In the genomic region with DNA sequence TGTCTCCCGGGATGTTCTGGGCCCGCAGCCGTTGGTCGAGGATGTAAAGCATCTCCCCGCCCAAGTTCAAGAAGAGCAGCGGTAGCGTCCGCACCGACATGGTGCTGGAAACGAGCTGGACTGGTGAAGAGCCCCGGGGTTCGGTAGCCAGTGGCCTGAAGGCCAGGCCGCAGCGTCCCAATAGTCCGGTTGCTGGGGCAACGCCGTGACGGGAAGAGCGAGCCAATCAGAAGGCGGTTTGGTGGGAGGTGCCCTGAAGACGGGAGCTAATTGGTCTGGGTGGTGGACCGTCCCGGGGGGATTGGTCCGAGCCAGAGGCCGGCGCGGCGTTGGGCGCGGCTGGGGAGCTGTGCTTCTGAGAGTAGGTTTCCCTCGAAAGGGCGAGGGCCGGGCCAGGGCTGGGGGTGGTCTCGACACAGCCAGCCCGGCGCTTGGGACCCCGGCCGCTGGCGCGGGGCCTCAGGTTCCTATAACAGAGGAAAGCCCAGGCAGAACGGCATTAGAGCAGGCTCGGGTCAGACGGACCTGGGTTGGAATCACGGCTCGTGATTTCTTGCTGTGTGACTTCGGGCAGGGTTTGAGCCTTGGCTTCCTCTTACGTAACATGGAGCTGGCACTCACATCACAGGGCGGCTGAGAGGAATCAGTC, we compare ENCODE assay signal across 1 cellular context.
TF ChIP-seq lines count a peak whose summit lies in the region.

OSCP1 (minus strand) TSS at position 182 of the 649 bp plus-strand sequence; CDS start at position 100, 82 bp downstream.

TF ChIP-seq in HepG2, 621 proteins besides CTCF, POLR2A, EP300 and RAD21 (continued from another document and continues in another):
- peak; percentile 32 for TF ChIP-seq HNRNPLL (IDR thresholded peaks at IDR 0.05; ENCODE audit: low read depth, low read length, poor library complexity, severe bottlenecking)
- TF ChIP-seq, protein P1, sequence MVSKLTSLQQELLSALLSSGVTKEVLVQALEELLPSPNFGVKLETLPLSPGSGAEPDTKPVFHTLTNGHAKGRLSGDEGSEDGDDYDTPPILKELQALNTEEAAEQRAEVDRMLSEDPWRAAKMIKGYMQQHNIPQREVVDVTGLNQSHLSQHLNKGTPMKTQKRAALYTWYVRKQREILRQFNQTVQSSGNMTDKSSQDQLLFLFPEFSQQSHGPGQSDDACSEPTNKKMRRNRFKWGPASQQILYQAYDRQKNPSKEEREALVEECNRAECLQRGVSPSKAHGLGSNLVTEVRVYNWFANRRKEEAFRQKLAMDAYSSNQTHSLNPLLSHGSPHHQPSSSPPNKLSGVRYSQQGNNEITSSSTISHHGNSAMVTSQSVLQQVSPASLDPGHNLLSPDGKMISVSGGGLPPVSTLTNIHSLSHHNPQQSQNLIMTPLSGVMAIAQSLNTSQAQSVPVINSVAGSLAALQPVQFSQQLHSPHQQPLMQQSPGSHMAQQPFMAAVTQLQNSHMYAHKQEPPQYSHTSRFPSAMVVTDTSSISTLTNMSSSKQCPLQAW (CRISPR knock-in tag; IDR thresholded peaks at IDR 0.05): peak; percentile 56
- peak; percentile 46; the same call in 1 of the 2 replicates for TF ChIP-seq THAP9 (CRISPR knock-in tag; IDR thresholded peaks at IDR 0.05; ENCODE audit: borderline replicate concordance)
- 0 out of 2 replicates have a peak, but pooled peaks have one; percentile 64 for TF ChIP-seq ZNF678 (CRISPR knock-in tag; IDR thresholded peaks at IDR 0.05)
- TF ChIP-seq ZNF883 (CRISPR knock-in tag; IDR thresholded peaks at IDR 0.05; ENCODE audit: not compliant biosample characterization): peak; percentile 82
- TF ChIP-seq MEIS2 (CRISPR knock-in tag; IDR thresholded peaks at IDR 0.05): peak; percentile 43; the same call in 1 of the 2 replicates
- no peak for TF ChIP-seq ZNF24 (IDR thresholded peaks at IDR 0.05)
- TF ChIP-seq ZNF431 (CRISPR knock-in tag; IDR thresholded peaks at IDR 0.05; ENCODE audit: borderline replicate concordance, low read depth): no peak
- peak; percentile 46; the same call in 1 of the 2 replicates for TF ChIP-seq ZNF569 (CRISPR knock-in tag; IDR thresholded peaks at IDR 0.05; ENCODE audit: borderline replicate concordance)
- no peak for TF ChIP-seq ETV6 (CRISPR knock-in tag; conservative IDR thresholded peaks at IDR 0.05)
- TF ChIP-seq ZNF264 (CRISPR knock-in tag; IDR thresholded peaks at IDR 0.05): 0 out of 2 replicates have a peak, but pooled peaks have one; percentile 58
- peak; percentile 34; the same call in 1 of the 2 replicates for TF ChIP-seq ZNF782 (CRISPR knock-in tag; IDR thresholded peaks at IDR 0.05; ENCODE audit: borderline replicate concordance)
- peak; percentile 62; the same call in 1 of the 2 replicates for TF ChIP-seq TMF1 (CRISPR knock-in tag; IDR thresholded peaks at IDR 0.05; ENCODE audit: low read depth)
- 0 out of 2 replicates have a peak, but pooled peaks have one; percentile 28 for TF ChIP-seq ZNF256 (CRISPR knock-in tag; conservative IDR thresholded peaks at IDR 0.05)
- peak; percentile 77; the same call in 1 of the 2 replicates for TF ChIP-seq ZNF367 (CRISPR knock-in tag; IDR thresholded peaks at IDR 0.05; ENCODE audit: borderline replicate concordance)
- TF ChIP-seq, protein P2, sequence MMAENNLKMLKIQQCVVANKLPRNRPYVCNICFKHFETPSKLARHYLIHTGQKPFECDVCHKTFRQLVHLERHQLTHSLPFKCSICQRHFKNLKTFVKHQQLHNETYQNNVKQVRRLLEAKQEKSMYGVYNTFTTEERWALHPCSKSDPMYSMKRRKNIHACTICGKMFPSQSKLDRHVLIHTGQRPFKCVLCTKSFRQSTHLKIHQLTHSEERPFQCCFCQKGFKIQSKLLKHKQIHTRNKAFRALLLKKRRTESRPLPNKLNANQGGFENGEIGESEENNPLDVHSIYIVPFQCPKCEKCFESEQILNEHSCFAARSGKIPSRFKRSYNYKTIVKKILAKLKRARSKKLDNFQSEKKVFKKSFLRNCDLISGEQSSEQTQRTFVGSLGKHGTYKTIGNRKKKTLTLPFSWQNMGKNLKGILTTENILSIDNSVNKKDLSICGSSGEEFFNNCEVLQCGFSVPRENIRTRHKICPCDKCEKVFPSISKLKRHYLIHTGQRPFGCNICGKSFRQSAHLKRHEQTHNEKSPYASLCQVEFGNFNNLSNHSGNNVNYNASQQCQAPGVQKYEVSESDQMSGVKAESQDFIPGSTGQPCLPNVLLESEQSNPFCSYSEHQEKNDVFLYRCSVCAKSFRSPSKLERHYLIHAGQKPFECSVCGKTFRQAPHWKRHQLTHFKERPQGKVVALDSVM (CRISPR knock-in tag; IDR thresholded peaks at IDR 0.05): no peak
- TF ChIP-seq, protein P3, sequence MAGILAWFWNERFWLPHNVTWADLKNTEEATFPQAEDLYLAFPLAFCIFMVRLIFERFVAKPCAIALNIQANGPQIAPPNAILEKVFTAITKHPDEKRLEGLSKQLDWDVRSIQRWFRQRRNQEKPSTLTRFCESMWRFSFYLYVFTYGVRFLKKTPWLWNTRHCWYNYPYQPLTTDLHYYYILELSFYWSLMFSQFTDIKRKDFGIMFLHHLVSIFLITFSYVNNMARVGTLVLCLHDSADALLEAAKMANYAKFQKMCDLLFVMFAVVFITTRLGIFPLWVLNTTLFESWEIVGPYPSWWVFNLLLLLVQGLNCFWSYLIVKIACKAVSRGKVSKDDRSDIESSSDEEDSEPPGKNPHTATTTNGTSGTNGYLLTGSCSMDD (CRISPR knock-in tag; IDR thresholded peaks at IDR 0.05): no peak
- TF ChIP-seq KMT2A (CRISPR knock-in tag; IDR thresholded peaks at IDR 0.05): peak; percentile 62; the same call in 1 of the 2 replicates
- TF ChIP-seq ASH2L (IDR thresholded peaks at IDR 0.05; ENCODE audit: insufficient read length, low read depth, low read length): no peak
- no peak for TF ChIP-seq ZNF552 (CRISPR knock-in tag; IDR thresholded peaks at IDR 0.05; ENCODE audit: borderline replicate concordance)
- no peak for TF ChIP-seq ONECUT2 (CRISPR knock-in tag; IDR thresholded peaks at IDR 0.05)
- peak; percentile 65; the same call in 1 of the 2 replicates for TF ChIP-seq ZSCAN20 (CRISPR knock-in tag; IDR thresholded peaks at IDR 0.05; ENCODE audit: borderline replicate concordance)
- TF ChIP-seq ZSCAN12 (CRISPR knock-in tag; IDR thresholded peaks at IDR 0.05): peak; percentile 65; the same call in 1 of the 2 replicates
- TF ChIP-seq, protein P4, sequence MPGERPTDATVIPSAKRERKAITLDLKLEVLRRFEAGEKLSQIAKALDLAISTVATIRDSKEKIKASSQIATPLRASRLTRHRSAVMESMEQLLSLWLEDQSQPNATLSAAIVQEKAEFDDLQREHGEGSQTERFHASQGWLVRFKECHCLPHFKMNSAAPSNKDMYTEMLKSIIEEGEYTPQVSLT (CRISPR knock-in tag; IDR thresholded peaks at IDR 0.05; ENCODE audit: borderline replicate concordance, low read depth): no peak
- TF ChIP-seq ZBED4 (CRISPR knock-in tag; IDR thresholded peaks at IDR 0.05; ENCODE audit: borderline replicate concordance): 0 out of 2 replicates have a peak, but pooled peaks have one; percentile 13
- no peak for TF ChIP-seq ZNF160 (CRISPR knock-in tag; IDR thresholded peaks at IDR 0.05)
- TF ChIP-seq HMG20A (CRISPR knock-in tag; IDR thresholded peaks at IDR 0.05; ENCODE audit: borderline replicate concordance): no peak
- peak; percentile 24; the same call in 1 of the 2 replicates for TF ChIP-seq IRF9 (CRISPR knock-in tag; IDR thresholded peaks at IDR 0.05; ENCODE audit: borderline replicate concordance)
- no peak for TF ChIP-seq DNMT3B (CRISPR knock-in tag; conservative IDR thresholded peaks at IDR 0.05)
- TF ChIP-seq SUZ12 (IDR thresholded peaks at IDR 0.05; ENCODE audit: low read depth, low read length): no peak
- peak; percentile 48; the same call in 1 of the 2 replicates for TF ChIP-seq DR1 (CRISPR knock-in tag; IDR thresholded peaks at IDR 0.05)
- TF ChIP-seq BORCS8-MEF2B (CRISPR knock-in tag; IDR thresholded peaks at IDR 0.05): no peak; the same call in 1 of the 2 replicates
- TF ChIP-seq NCOA2 (CRISPR knock-in tag; IDR thresholded peaks at IDR 0.05): no peak
- TF ChIP-seq ZNF75D (CRISPR knock-in tag; IDR thresholded peaks at IDR 0.05; ENCODE audit: borderline replicate concordance): 0 out of 2 replicates have a peak, but pooled peaks have one; percentile 66
- TF ChIP-seq ZNF879 (CRISPR knock-in tag; IDR thresholded peaks at IDR 0.05): peak; percentile 97
- TF ChIP-seq IKZF4 (CRISPR knock-in tag; IDR thresholded peaks at IDR 0.05; ENCODE audit: borderline replicate concordance, low read depth, not compliant biosample characterization): peak; percentile 85
- TF ChIP-seq ZNF329 (CRISPR knock-in tag; IDR thresholded peaks at IDR 0.05; ENCODE audit: low read depth): no peak
- TF ChIP-seq, protein P5, sequence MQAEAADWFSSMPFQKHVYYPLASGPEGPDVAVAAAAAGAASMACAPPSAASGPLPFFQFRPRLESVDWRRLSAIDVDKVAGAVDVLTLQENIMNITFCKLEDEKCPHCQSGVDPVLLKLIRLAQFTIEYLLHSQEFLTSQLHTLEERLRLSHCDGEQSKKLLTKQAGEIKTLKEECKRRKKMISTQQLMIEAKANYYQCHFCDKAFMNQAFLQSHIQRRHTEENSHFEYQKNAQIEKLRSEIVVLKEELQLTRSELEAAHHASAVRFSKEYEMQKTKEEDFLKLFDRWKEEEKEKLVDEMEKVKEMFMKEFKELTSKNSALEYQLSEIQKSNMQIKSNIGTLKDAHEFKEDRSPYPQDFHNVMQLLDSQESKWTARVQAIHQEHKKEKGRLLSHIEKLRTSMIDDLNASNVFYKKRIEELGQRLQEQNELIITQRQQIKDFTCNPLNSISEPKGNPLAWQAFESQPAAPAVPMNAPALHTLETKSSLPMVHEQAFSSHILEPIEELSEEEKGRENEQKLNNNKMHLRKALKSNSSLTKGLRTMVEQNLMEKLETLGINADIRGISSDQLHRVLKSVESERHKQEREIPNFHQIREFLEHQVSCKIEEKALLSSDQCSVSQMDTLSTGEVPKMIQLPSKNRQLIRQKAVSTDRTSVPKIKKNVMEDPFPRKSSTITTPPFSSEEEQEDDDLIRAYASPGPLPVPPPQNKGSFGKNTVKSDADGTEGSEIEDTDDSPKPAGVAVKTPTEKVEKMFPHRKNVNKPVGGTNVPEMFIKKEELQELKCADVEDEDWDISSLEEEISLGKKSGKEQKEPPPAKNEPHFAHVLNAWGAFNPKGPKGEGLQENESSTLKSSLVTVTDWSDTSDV (CRISPR knock-in tag; IDR thresholded peaks at IDR 0.05): peak; percentile 63; the same call in 1 of the 2 replicates
- peak; percentile 63; the same call in 1 of the 2 replicates for TF ChIP-seq ZNF543 (CRISPR knock-in tag; IDR thresholded peaks at IDR 0.05)
